Comparison of ENCODE assay signal across 1 cellular context in genomic region chr20:61324906-61325305, GRCh38.
TF ChIP-seq lines count a peak whose summit lies in the region.

No MANE protein-coding gene starts in this region.

TF ChIP-seq in H1, 55 proteins besides CTCF, POLR2A, EP300 and RAD21:
- TF ChIP-seq TAF7 (optimal IDR thresholded peaks at IDR 0.05; ENCODE audit: borderline replicate concordance, low read depth, low read length) (no peak), CBX8 (IDR thresholded peaks at IDR 0.05; ENCODE audit: borderline replicate concordance, low read depth, low read length) (no peak), EGR1 (IDR thresholded peaks at IDR 0.05; ENCODE audit: borderline replicate concordance, low read depth, low read length) (no peak), SIX5 (IDR thresholded peaks at IDR 0.05; ENCODE audit: low read depth, low read length) (no peak), CHD1 (IDR thresholded peaks at IDR 0.05; ENCODE audit: low read depth, low read length) (no peak), CHD7 (IDR thresholded peaks at IDR 0.05; ENCODE audit: insufficient replicate concordance, low read length) (no peak), SP4 (IDR thresholded peaks at IDR 0.05; ENCODE audit: low read length) (no peak), MAX (IDR thresholded peaks at IDR 0.05) (no peak), TEAD4 (IDR thresholded peaks at IDR 0.05; ENCODE audit: low read depth, low read length) (no peak), RBBP5 (IDR thresholded peaks at IDR 0.05; ENCODE audit: borderline replicate concordance, low read depth, low read length) (no peak), TAF1 (IDR thresholded peaks at IDR 0.05; ENCODE audit: low read depth, low read length) (no peak), KDM4A (IDR thresholded peaks at IDR 0.05; ENCODE audit: low read depth, low read length, severe bottlenecking) (no peak), TBP (IDR thresholded peaks at IDR 0.05; ENCODE audit: low read depth, low read length) (no peak), SUZ12 (IDR thresholded peaks at IDR 0.05; ENCODE audit: low read length) (no peak), ATF3 (IDR thresholded peaks at IDR 0.05; ENCODE audit: insufficient read depth, low read depth, low read length) (no peak), CREB1 (IDR thresholded peaks at IDR 0.05) (no peak), RXRA (IDR thresholded peaks at IDR 0.05; ENCODE audit: insufficient read depth, low read depth, low read length) (no peak), SIN3A (conservative IDR thresholded peaks at IDR 0.05 in 1 of 2, IDR thresholded peaks at IDR 0.05 in 1 of 2; ENCODE audit: low read depth in 1 of 2, low read length in 2 of 2) (no peak)
